In genomic region chr3:195558602-195559001, GRCh38 we compare ENCODE assay signal across 8 cellular contexts. TPM values are rescaled to one million over a fixed set of nuclear protein-coding genes. Genes with fewer than 3 reads are reported as not detected.
DNase-seq lines count a peak whose midpoint lies in the region; ATAC-seq and TF ChIP-seq lines count a peak whose summit lies in the region.

No MANE protein-coding gene starts in this region.

- H3K9ac ChIP-seq in Loucy (ENCODE audit: low read depth, low read length, poor library complexity, severe bottlenecking) = no peak overlapping the region

- H3K4me1 Mint-ChIP-seq in activated CD8-positive, alpha-beta memory T cell treated with anti-CD3 and anti-CD28 coated beads, Interleukin-2, amount 10 ng/mL, durations not matched to agents 7 days and 5 days = peaks cover 11% of the 10 kb centered on the region

- no peaks in the 10 kb centered on the region for H3K9me3 ChIP-seq in Loucy (ENCODE audit: insufficient read depth, low read depth, low read length)
- H3K9me3 ChIP-seq in transverse colon = no peaks in the 10 kb centered on the region

- no peaks in the 10 kb centered on the region for H3F3A ChIP-seq in Loucy (ENCODE audit: low read depth)

- no peak for TF ChIP-seq EP300 in transverse colon (IDR thresholded peaks at IDR 0.05; ENCODE audit: low read depth)

- H3K36me3 Mint-ChIP-seq in activated CD8-positive, alpha-beta memory T cell treated with anti-CD3 and anti-CD28 coated beads, Interleukin-2, amount 10 ng/mL, durations not matched to agents 7 days and 5 days = no peaks in the 10 kb centered on the region

- H3K27me3 Mint-ChIP-seq in activated CD8-positive, alpha-beta memory T cell treated with anti-CD3 and anti-CD28 coated beads, Interleukin-2, amount 10 ng/mL, durations not matched to agents 7 days and 5 days = peaks cover 3% of the 10 kb centered on the region

- no peak for TF ChIP-seq POLR2A in transverse colon (IDR thresholded peaks at IDR 0.05)

- DNase-seq in activated CD8-positive, alpha-beta memory T cell treated with anti-CD3 and anti-CD28 coated beads, Interleukin-2, amount 10 ng/mL, durations not matched to agents 7 days and 5 days = peak; percentile 55
- no peak for DNase-seq in activated CD8-positive, alpha-beta memory T cell treated with anti-CD3 and anti-CD28 coated beads for 24 hours
- DNase-seq in RPMI8226 = peak; percentile 59
- peak; percentile 60 for DNase-seq in fibroblast of villous mesenchyme (ENCODE audit: low read depth)
- DNase-seq in transverse colon = peak; percentile 47
- no peak for DNase-seq in OCI-M2 (lab: John Stamatoyannopoulos, UW; ENCODE audit: unreplicated experiment)
- DNase-seq in superior temporal gyrus (ENCODE audit: extremely low spot score) = no peak

- CTCF ChIA-PET in activated CD8-positive, alpha-beta memory T cell treated with anti-CD3 and anti-CD28 coated beads, Interleukin-2, amount 10 ng/mL, durations not matched to agents 7 days and 5 days (lab: Charles Lee) = interaction anchor here (0.7 to 1.2 kb wide), 3 partner anchors 9 to 292 kb away, joined by 3 to 5 read pairs (median 3); no protein-coding TSS in a partner anchor

- H3K27me3 ChIP-seq in Loucy (ENCODE audit: insufficient read depth, low read length, poor library complexity, severe bottlenecking) = no peaks in the 10 kb centered on the region
- H3K27me3 ChIP-seq in transverse colon = no peaks in the 10 kb centered on the region

- no peak overlapping the region for H3K4me2 ChIP-seq in Loucy (ENCODE audit: low read depth, low read length, poor library complexity, severe bottlenecking)

- ATAC-seq in activated CD8-positive, alpha-beta memory T cell treated with anti-CD3 and anti-CD28 coated beads, Interleukin-2, amount 10 ng/mL, durations not matched to agents 7 days and 5 days = peak; percentile 74

- H2AFZ ChIP-seq in Loucy (ENCODE audit: low read length) = no peak overlapping the region

- 18 to 51% methylated on average over 1 to 3 of the region's 3 CpGs for WGBS in transverse colon (ENCODE audit: low coverage in 1 of 2), 2 donors

- H3K4me1 ChIP-seq in Loucy (ENCODE audit: insufficient read depth, low read length, poor library complexity, severe bottlenecking) = peaks cover 4% of the 10 kb centered on the region
- H3K4me1 ChIP-seq in transverse colon = peaks cover 0 to 13% (median 9%) of the 10 kb centered on the region in 4 donors

- no peaks in the 10 kb centered on the region for H3K79me2 ChIP-seq in Loucy (ENCODE audit: insufficient read depth, low read length)

- no peaks in the 10 kb centered on the region for H4K20me1 ChIP-seq in Loucy (ENCODE audit: insufficient read depth, low read length, poor library complexity, severe bottlenecking)

- H3K9me3 Mint-ChIP-seq in activated CD8-positive, alpha-beta memory T cell treated with anti-CD3 and anti-CD28 coated beads, Interleukin-2, amount 10 ng/mL, durations not matched to agents 7 days and 5 days (ENCODE audit: low read depth) = no peaks in the 10 kb centered on the region

- H3K4me3 ChIP-seq in Loucy (ENCODE audit: low read length, poor library complexity, severe bottlenecking) (no peak overlapping the region), fibroblast of villous mesenchyme (ENCODE audit: low read depth, low read length) (no peak overlapping the region), transverse colon (no peak overlapping the region)

- no peak overlapping the region for H3K27ac ChIP-seq in transverse colon

- no peak overlapping the region for H3K4me3 Mint-ChIP-seq in activated CD8-positive, alpha-beta memory T cell treated with anti-CD3 and anti-CD28 coated beads, Interleukin-2, amount 10 ng/mL, durations not matched to agents 7 days and 5 days

- peak; percentile 76 for TF ChIP-seq CTCF in Loucy (conservative IDR thresholded peaks at IDR 0.05; ENCODE audit: low read length)
- peak; percentile 53 for TF ChIP-seq CTCF in fibroblast of villous mesenchyme (IDR thresholded peaks at IDR 0.05; ENCODE audit: insufficient read depth, low read depth, low read length)
- TF ChIP-seq CTCF in transverse colon (IDR thresholded peaks at IDR 0.05) = peak; percentile 14 to 56 (median 34)

- in situ Hi-C loops in transverse colon (cut with MboI; ENCODE audit: low pct_ligation_motif_present in 1 of 4, low pct_unique_long_range_greater_than_20kb in 1 of 4, low sequenced_read_pairs in 3 of 4) = no loop called here

- no peaks in the 10 kb centered on the region for H3K9me2 ChIP-seq in Loucy (replicated peaks; ENCODE audit: low read depth, low read length)

- no peak overlapping the region for H3K27ac Mint-ChIP-seq in activated CD8-positive, alpha-beta memory T cell treated with anti-CD3 and anti-CD28 coated beads, Interleukin-2, amount 10 ng/mL, durations not matched to agents 7 days and 5 days

- H3K36me3 ChIP-seq in Loucy (ENCODE audit: insufficient read depth, low read length) (no peaks in the 10 kb centered on the region), transverse colon (no peaks in the 10 kb centered on the region)

- intact Hi-C loops in transverse colon (cut with DNase I; ENCODE audit: low total_unique reads) = no loop called here

RNA-seq across cellular contexts. Expression of gene PPP1R2, which starts 15.5 kb away (rescaled TPM):
- total RNA-seq in activated CD8-positive, alpha-beta memory T cell treated with anti-CD3 and anti-CD28 coated beads, Interleukin-2, amount 10 ng/mL, durations not matched to agents 7 days and 5 days = 10 to 100 TPM; 72.0 to 91.8 TPM
- total RNA-seq in fibroblast of villous mesenchyme (81.5 and 131 TPM in 2 replicates), transverse colon (100 to 1,000 TPM in 1 of 4 donors, 10 to 100 TPM in 3; 50.7 to 143 (median 59.4) TPM)

RNA-seq across cellular contexts. Expression of gene APOD, which starts 25.1 kb away (rescaled TPM):
- 1 to 10 TPM in 1 of 2 experiments, not detected in 1; 9.3 TPM for total RNA-seq in activated CD8-positive, alpha-beta memory T cell treated with anti-CD3 and anti-CD28 coated beads, Interleukin-2, amount 10 ng/mL, durations not matched to agents 7 days and 5 days
- 1.3 and 3.5 TPM in 2 replicates for total RNA-seq in fibroblast of villous mesenchyme
- 100 to 1,000 TPM in 1 of 4 donors, 10 to 100 TPM in 2, 1 to 10 TPM in 1; 3.4 to 118 (median 46.1) TPM for total RNA-seq in transverse colon

Comparison
In these comparisons a context has a peak if more than half of its experiments do, and no peak if none do; other contexts are left out.
1. DNase-seq: peak in activated CD8-positive, alpha-beta memory T cell treated with anti-CD3 and anti-CD28 coated beads, Interleukin-2, amount 10 ng/mL, durations not matched to agents 7 days and 5 days (single experiment), RPMI8226 (single experiment), fibroblast of villous mesenchyme (single experiment) and transverse colon (single experiment); none in activated CD8-positive, alpha-beta memory T cell treated with anti-CD3 and anti-CD28 coated beads for 24 hours (single experiment), OCI-M2 (single experiment) and superior temporal gyrus (single experiment).
2. Peak in every context shown above with its lines, with median percentiles within 50 percentile points of each other: CTCF ChIP-seq.